ENCODE assay signal across 1 cellular context in genomic region chr14:71168161-71168560, GRCh38.
A peak's percentile ranks its signal among the peaks of the same experiment; 100 is the strongest.
TF ChIP-seq lines count a peak whose summit lies in the region.

No MANE protein-coding gene starts in this region.

TF ChIP-seq in K562, 482 proteins besides CTCF, POLR2A, EP300 and RAD21:
- TF ChIP-seq NFYB (IDR thresholded peaks at IDR 0.05; ENCODE audit: extremely low read depth, insufficient read length) = peak; percentile 12
